31 cellular contexts compared by ENCODE assay signal in the genomic region with DNA sequence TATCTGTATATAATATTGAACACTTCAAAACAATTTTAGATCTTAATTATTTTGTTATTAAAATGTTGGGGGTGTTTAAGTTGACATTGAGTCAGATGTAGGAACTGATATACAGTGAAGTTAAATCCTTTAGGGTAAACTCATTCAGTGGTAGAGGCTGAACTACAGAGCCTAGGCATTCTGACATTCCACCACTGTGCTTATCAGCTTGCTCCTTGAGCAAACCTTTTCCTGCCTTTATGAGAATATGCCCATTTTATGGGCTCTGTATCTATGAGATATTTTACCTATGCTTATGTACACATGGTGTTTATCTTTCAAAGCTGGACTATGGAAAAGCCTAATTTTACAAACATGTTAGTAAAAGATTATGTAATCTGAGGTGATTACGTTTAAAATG.
"Had no signal": no experiment of that assay in that cellular context is flagged by ENCODE, and none has a peak within 500 bp of the region (broad histone marks: within the 10 kb centered on the region; RNA-seq: fewer than 3 reads in every experiment).

No MANE protein-coding gene starts in this region.

- H3K36me3 ChIP-seq: WERI-Rb-1 had no signal

- H3K27ac Mint-ChIP-seq: activated CD4-positive, alpha-beta T cell treated with anti-CD3 and anti-CD28 coated beads for 36 hours; activated CD4-positive, alpha-beta T cell treated with anti-CD3 and anti-CD28 coated beads, Interleukin-2, amount 10 ng/mL, durations not matched to agents 7 days and 5 days; activated CD8-positive, alpha-beta T cell treated with anti-CD3 and anti-CD28 coated beads, Interleukin-2, amount 10 ng/mL, durations not matched to agents 7 days and 5 days; activated naive CD4-positive, alpha-beta T cell treated with anti-CD3 and anti-CD28 coated beads, Interleukin-2, amount 50 U/mL, for 24 hours; activated T-cell treated with anti-CD3 and anti-CD28 coated beads, Interleukin-2, amount 50 U/mL, for 24 hours; activated T-helper 2 cell treated with anti-CD3 and anti-CD28 coated beads, Interferon-gamma antibody, Interleukin-2, Interleukin-4, amounts not matched to agents 10 μg/mL and 5 μg/mL and 100 μg/mL, durations not matched to agents 14 hours and 24 hours and 36 hours; brain had no signal

- DNase-seq: activated CD4-positive, alpha-beta T cell treated with anti-CD3 and anti-CD28 coated beads for 36 hours; activated CD4-positive, alpha-beta T cell treated with anti-CD3 and anti-CD28 coated beads, Interleukin-2, amount 10 ng/mL, durations not matched to agents 7 days and 5 days; activated CD4-positive, alpha-beta T cell treated with anti-CD3 and anti-CD28 coated beads, Interleukin-2, amount 50 U/mL, for 48 hours; activated CD8-positive, alpha-beta T cell treated with anti-CD3 and anti-CD28 coated beads, Interleukin-2, amount 10 ng/mL, durations not matched to agents 7 days and 5 days; activated gamma-delta T cell; activated naive CD4-positive, alpha-beta T cell treated with Interleukin-2 at 50 U/mL for 16 hours; activated T-cell treated with anti-CD3 and anti-CD28 coated beads, Interleukin-2, amount 50 U/mL, for 24 hours; anterior cingulate cortex; caudate nucleus; cerebellar nuclear complex; Karpas-422; KBM-7; NCI-H1436 treated with DMSO at 0.1 percent for 48 hours; NCI-H187; NCI-H2029 treated with DMSO at 0.1 percent for 48 hours; NCI-H2107; NCI-H2171; NCI-H510A; NCI-H526; NCI-H748 treated with DMSO at 0.1 percent for 48 hours; NK-92 treated with Interleukin-12 subunit alpha and Interleukin-12 subunit beta, amount 100 ng/mL, for 24 hours; Right ventricle myocardium superior; SW 1271; T-helper 1 cell; T1000; WERI-Rb-1 had no signal

- H3K4me1 Mint-ChIP-seq: activated CD4-positive, alpha-beta T cell treated with anti-CD3 and anti-CD28 coated beads, Interleukin-2, amount 10 ng/mL, durations not matched to agents 7 days and 5 days; activated naive CD4-positive, alpha-beta T cell treated with anti-CD3 and anti-CD28 coated beads, Interleukin-2, amount 50 U/mL, for 24 hours had no signal

- H3K4me3 Mint-ChIP-seq: activated CD4-positive, alpha-beta T cell treated with anti-CD3 and anti-CD28 coated beads for 36 hours; activated CD4-positive, alpha-beta T cell treated with anti-CD3 and anti-CD28 coated beads, Interleukin-2, amount 10 ng/mL, durations not matched to agents 7 days and 5 days; activated CD8-positive, alpha-beta T cell treated with anti-CD3 and anti-CD28 coated beads, Interleukin-2, amount 10 ng/mL, durations not matched to agents 7 days and 5 days; activated naive CD4-positive, alpha-beta T cell treated with anti-CD3 and anti-CD28 coated beads, Interleukin-2, amount 50 U/mL, for 24 hours; activated T-cell treated with anti-CD3 and anti-CD28 coated beads, Interleukin-2, amount 50 U/mL, for 24 hours; brain had no signal

- H3K9me3 Mint-ChIP-seq: activated CD4-positive, alpha-beta T cell treated with anti-CD3 and anti-CD28 coated beads, Interleukin-2, amount 10 ng/mL, durations not matched to agents 7 days and 5 days; activated naive CD4-positive, alpha-beta T cell treated with anti-CD3 and anti-CD28 coated beads, Interleukin-2, amount 50 U/mL, for 24 hours; activated T-cell treated with anti-CD3 and anti-CD28 coated beads, Interleukin-2, amount 50 U/mL, for 24 hours; activated T-helper 2 cell treated with anti-CD3 and anti-CD28 coated beads, Interferon-gamma antibody, Interleukin-2, Interleukin-4, amounts not matched to agents 10 μg/mL and 5 μg/mL and 100 μg/mL, durations not matched to agents 14 hours and 24 hours and 36 hours; brain had no signal

- H3K27ac ChIP-seq: WERI-Rb-1 had no signal

- H3K36me3 Mint-ChIP-seq: brain had no signal

- ATAC-seq: activated CD4-positive, alpha-beta T cell treated with anti-CD3 and anti-CD28 coated beads for 36 hours; activated CD8-positive, alpha-beta T cell treated with anti-CD3 and anti-CD28 coated beads, Interleukin-2, amount 10 ng/mL, durations not matched to agents 7 days and 5 days had no signal

- H3K27me3 Mint-ChIP-seq: activated CD4-positive, alpha-beta T cell treated with anti-CD3 and anti-CD28 coated beads for 36 hours; activated CD4-positive, alpha-beta T cell treated with anti-CD3 and anti-CD28 coated beads, Interleukin-2, amount 10 ng/mL, durations not matched to agents 7 days and 5 days; activated naive CD4-positive, alpha-beta T cell treated with anti-CD3 and anti-CD28 coated beads, Interleukin-2, amount 50 U/mL, for 24 hours; activated T-cell treated with anti-CD3 and anti-CD28 coated beads, Interleukin-2, amount 50 U/mL, for 24 hours; brain had no signal

- FAIRE-seq: bronchial epithelial cell, TTC549 had no signal
